ENCODE assay signal across 16 cellular contexts in the genomic region with DNA sequence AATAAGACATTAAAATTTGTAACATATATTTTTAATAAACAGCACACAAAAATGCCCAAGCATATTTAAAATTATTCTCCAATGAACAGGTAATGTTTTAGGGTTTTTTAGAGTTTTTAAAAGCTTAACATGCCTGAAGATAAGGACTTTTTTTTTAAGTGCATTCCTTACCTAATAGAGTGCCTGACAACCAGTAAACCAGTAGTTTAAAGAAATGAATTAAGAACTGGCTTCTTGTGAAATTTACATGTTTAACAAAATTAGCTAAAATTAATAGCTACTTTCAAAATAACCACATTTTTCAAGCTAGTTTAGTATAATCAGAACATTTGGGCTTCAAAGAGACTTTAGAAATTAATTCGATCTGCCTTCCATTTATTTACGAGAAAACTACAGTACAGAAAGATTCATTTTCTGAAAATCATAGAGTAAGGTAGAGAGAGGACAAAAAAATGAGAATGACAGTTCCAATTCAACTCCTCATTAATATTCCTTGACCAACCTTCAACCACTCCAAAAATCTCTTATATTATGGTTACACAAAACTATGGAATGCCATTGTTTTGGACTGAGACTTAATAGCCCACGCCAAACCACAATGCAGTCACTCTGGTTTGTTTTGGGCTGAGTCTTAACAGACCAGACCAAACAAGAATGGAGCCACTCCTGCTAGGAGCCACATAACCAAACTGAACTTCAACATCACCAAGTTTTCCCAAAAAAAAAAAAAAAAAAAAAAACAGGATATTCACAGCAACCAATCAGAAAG. TPM values are rescaled to one million over a fixed set of nuclear protein-coding genes. Genes with fewer than 3 reads are reported as not detected.
A peak's percentile ranks its signal among the peaks of the same experiment; 100 is the strongest.
DNase-seq lines count a peak whose midpoint lies in the region; ATAC-seq and TF ChIP-seq lines count a peak whose summit lies in the region.
"Had no signal": no experiment of that assay in that cellular context is flagged by ENCODE, and none has a peak within 500 bp of the region (broad histone marks: within the 10 kb centered on the region; RNA-seq: fewer than 3 reads in every experiment).

No MANE protein-coding gene starts in this region.

- H3K4me2 ChIP-seq in osteoblast (ENCODE audit: insufficient read depth, low read length), result peak overlapping the region; percentile 21

- TF ChIP-seq CTCF in osteoblast (IDR thresholded peaks at IDR 0.05; ENCODE audit: extremely low read depth, low read depth, low read length), result no peak

- peak overlapping the region; percentile 66 for H3K27ac ChIP-seq in osteoblast (ENCODE audit: low read depth, low read length)

- ATAC-seq in GM19452 (IDR thresholded peaks at IDR 0.05; ENCODE audit: unreplicated experiment), result no peak
- ATAC-seq: activated naive CD4-positive, alpha-beta T cell treated with anti-CD3 and anti-CD28 coated beads, Interleukin-2, amount 50 U/mL, for 72 hours had no signal

- DNase-seq in ELF-1 (ENCODE audit: low read depth, low spot score) (peak; percentile 9), NCI-H226 (peak; percentile 51), dermis blood vessel endothelial cell (peak; percentile 38), osteoblast (ENCODE audit: insufficient read length, low spot score, missing footprints) (peak; percentile 5), NCI-H1417 treated with DMSO at 0.1 percent for 48 hours (lab: John Stamatoyannopoulos, UW) (no peak), medulla oblongata (ENCODE audit: extremely low spot score) (no peak), amygdala (lab: John Stamatoyannopoulos, UW) (no peak)
- DNase-seq: activated CD4-positive, alpha-beta T cell treated with anti-CD3 and anti-CD28 coated beads for 1 hour; activated CD8-positive, alpha-beta memory T cell treated with anti-CD3 and anti-CD28 coated beads, Interleukin-2, amount 50 U/mL, for 48 hours; C1 segment of cervical spinal cord; NCI-H1436 treated with DMSO at 0.1 percent for 48 hours; NCI-H510A treated with DMSO at 0.1 percent for 48 hours; posterior cingulate gyrus had no signal

- H3K4me1 ChIP-seq in osteoblast (ENCODE audit: insufficient read depth, low read length), result peaks cover 23% of the 10 kb centered on the region

- no peak overlapping the region for H2AFZ ChIP-seq in osteoblast (ENCODE audit: low read length)

- H3K4me3 ChIP-seq in osteoblast (ENCODE audit: insufficient read depth, low read length), result no peak overlapping the region

- H4K20me1 ChIP-seq in osteoblast (ENCODE audit: insufficient read depth, low read length), result no peaks in the 10 kb centered on the region

- peaks cover 22% of the 10 kb centered on the region for H3K79me2 ChIP-seq in osteoblast (ENCODE audit: insufficient read depth, low read length)

- H3K27me3 ChIP-seq in osteoblast (ENCODE audit: insufficient read depth, low read length), result no peaks in the 10 kb centered on the region

- H3K36me3 ChIP-seq in osteoblast (ENCODE audit: insufficient read depth, low read length), result no peaks in the 10 kb centered on the region

- no peaks in the 10 kb centered on the region for H3K9me3 ChIP-seq in osteoblast (ENCODE audit: low read depth, low read length)

RNA-seq across cellular contexts. Expression of gene PLN, which starts 5.7 kb away (rescaled TPM):
- total RNA-seq in dermis blood vessel endothelial cell (not detected in 2 replicates), osteoblast (0.36 and 0.59 TPM in 2 replicates)
- total RNA-seq: activated naive CD4-positive, alpha-beta T cell treated with anti-CD3 and anti-CD28 coated beads, Interleukin-2, amount 50 U/mL, for 72 hours; T-helper 1 cell treated with Interleukin-12 subunit alpha and Interleukin-12 subunit beta and Interleukin-4 antibody, amounts not matched to agents 30 ng/mL and 1 ng/mL, for 36 hours had no signal

Comparison
In these comparisons a context has a peak if more than half of its experiments do, and no peak if none do; other contexts are left out.
1. DNase-seq: peak in ELF-1 (single experiment), NCI-H226 (single experiment), dermis blood vessel endothelial cell (single experiment) and osteoblast (single experiment); none in NCI-H1417 treated with DMSO at 0.1 percent for 48 hours (single experiment), medulla oblongata (single experiment) and amygdala (0 of 56).